ENCODE assay signal across 1 cellular context in the genomic region with DNA sequence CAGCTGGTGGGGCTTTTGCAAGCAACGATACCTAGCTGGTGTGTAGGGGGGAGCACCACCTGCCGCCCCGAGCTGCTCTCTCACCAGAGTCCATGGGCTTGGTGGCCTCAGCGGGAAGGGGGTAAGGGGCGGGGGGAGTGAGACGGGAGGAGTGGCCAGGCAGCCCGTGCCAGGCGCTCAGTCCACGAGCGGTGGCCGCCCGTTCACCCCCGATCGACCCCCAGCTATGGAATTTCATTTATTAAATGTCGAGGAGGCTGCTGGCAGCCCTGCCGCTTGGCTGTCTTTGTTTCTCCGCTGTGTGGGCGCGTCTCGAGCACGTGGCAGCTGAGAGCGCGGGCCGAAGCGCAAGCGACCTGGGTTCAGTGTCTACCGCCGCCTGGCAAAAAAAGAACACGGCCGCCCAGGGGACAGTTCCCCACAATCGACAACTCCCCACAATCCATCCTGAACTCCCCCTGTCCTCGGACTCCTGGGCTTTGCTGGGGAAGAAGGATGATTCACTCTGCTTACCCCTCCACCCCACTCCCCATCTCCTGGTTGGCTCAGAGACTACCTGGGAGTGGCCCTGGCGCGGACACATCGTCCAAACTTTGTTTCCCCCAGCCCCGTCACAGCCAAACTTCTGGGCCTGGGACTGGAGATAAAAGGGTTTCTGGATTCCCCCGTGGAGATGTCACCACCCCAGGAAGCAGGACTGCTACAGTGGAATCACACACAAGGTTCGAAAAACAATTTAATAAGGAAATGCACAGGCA.
A peak's percentile ranks its signal among the peaks of the same experiment; 100 is the strongest.
TF ChIP-seq lines count a peak whose summit lies in the region.

No MANE protein-coding gene starts in this region.

TF ChIP-seq in SK-N-SH, 30 proteins besides CTCF, POLR2A, EP300 and RAD21 (continued from another document):
- peak; percentile 90 for TF ChIP-seq MXI1 (IDR thresholded peaks at IDR 0.05; ENCODE audit: low read depth, low read length)
- TF ChIP-seq TCF12 (IDR thresholded peaks at IDR 0.05): peak; percentile 2
- TF ChIP-seq SIN3A (IDR thresholded peaks at IDR 0.05; ENCODE audit: borderline replicate concordance, low read depth, low read length): no peak
- no peak for TF ChIP-seq ZBTB33 (IDR thresholded peaks at IDR 0.05; ENCODE audit: borderline replicate concordance, low read depth)
- TF ChIP-seq FOXM1 (IDR thresholded peaks at IDR 0.05; ENCODE audit: low read depth): 0 out of 2 replicates have a peak, but pooled peaks have one; percentile 28
- 0 out of 2 replicates have a peak, but pooled peaks have one; percentile 8 for TF ChIP-seq TAF1 (IDR thresholded peaks at IDR 0.05; ENCODE audit: borderline replicate concordance, low read depth, low read length)
- no peak; the same call in 1 of the 2 replicates for TF ChIP-seq POLR2AphosphoS5 (IDR thresholded peaks at IDR 0.05; ENCODE audit: low read depth, low read length)
- no peak for TF ChIP-seq EZH2phosphoT487 (IDR thresholded peaks at IDR 0.05; ENCODE audit: borderline replicate concordance, low read depth)
- TF ChIP-seq, protein P1, sequence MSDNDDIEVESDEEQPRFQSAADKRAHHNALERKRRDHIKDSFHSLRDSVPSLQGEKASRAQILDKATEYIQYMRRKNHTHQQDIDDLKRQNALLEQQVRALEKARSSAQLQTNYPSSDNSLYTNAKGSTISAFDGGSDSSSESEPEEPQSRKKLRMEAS (IDR thresholded peaks at IDR 0.05; ENCODE audit: low read depth): peak; percentile 98
- peak; percentile 46; the same call in 1 of the 2 replicates for TF ChIP-seq FOSL2 (IDR thresholded peaks at IDR 0.05; ENCODE audit: borderline replicate concordance, low read depth)
- TF ChIP-seq NFIC (IDR thresholded peaks at IDR 0.05; ENCODE audit: borderline replicate concordance): peak; percentile 15; the same call in 1 of the 2 replicates
- TF ChIP-seq RFX5 (IDR thresholded peaks at IDR 0.05; ENCODE audit: low read length): no peak
- TF ChIP-seq CHD2 (IDR thresholded peaks at IDR 0.05; ENCODE audit: low read length, partially characterized antibody): no peak
- no peak for TF ChIP-seq RXRA (IDR thresholded peaks at IDR 0.05; ENCODE audit: borderline replicate concordance, low read depth)
- 0 out of 2 replicates have a peak, but pooled peaks have one; percentile 2 for TF ChIP-seq TEAD4 (IDR thresholded peaks at IDR 0.05; ENCODE audit: borderline replicate concordance, insufficient read depth)
